8 cellular contexts compared by ENCODE assay signal in genomic region chr6:163427498-163428254, GRCh38. TPM values are rescaled to one million over a fixed set of nuclear protein-coding genes. Genes with fewer than 3 reads are reported as not detected.
DNase-seq lines count a peak whose midpoint lies in the region; ATAC-seq, FAIRE-seq and TF ChIP-seq lines count a peak whose summit lies in the region.

No MANE protein-coding gene starts in this region.

- no peak for FAIRE-seq in H54 (lab: Jason Lieb, UNC)

- POLR2A ChIA-PET in AG04449 (lab: Yijun Ruan, JAX): no interaction called here

- no peaks in the 10 kb centered on the region for H3K27me3 ChIP-seq in right cardiac atrium (ENCODE audit: control insufficient read depth, insufficient read depth)
- H3K27me3 ChIP-seq in upper lobe of right lung: no peaks in the 10 kb centered on the region

- H3K4me1 ChIP-seq in right cardiac atrium (ENCODE audit: control insufficient read depth, insufficient read depth, low read length) (peaks cover 12% of the 10 kb centered on the region), upper lobe of right lung (peaks cover 62% of the 10 kb centered on the region)

- TF ChIP-seq POLR2A in H54 (IDR thresholded peaks at IDR 0.05; ENCODE audit: low read depth, low read length): no peak

- DNase-seq in AG04449 (ENCODE audit: low read depth, low spot score) (peak; percentile 62), HCEC 1CT (peak; percentile 71), right cardiac atrium (peak in 1 of 3 donors; percentile 34), upper lobe of right lung (no peak), H54 (ENCODE audit: insufficient read length, low spot score) (no peak), NCI-H446 treated with DMSO at 0.1 percent for 48 hours (lab: John Stamatoyannopoulos, UW) (no peak)

- peak; percentile 51 to 63 for ATAC-seq in right cardiac atrium
- ATAC-seq in upper lobe of right lung: peak; percentile 79
- no peak for ATAC-seq in GM19467 (IDR thresholded peaks at IDR 0.05; ENCODE audit: unreplicated experiment)

- peak; percentile 5 for TF ChIP-seq CTCF in AG04449 (IDR thresholded peaks at IDR 0.05; ENCODE audit: insufficient read depth, low read length, missing control alignments)
- TF ChIP-seq CTCF in VCaP (conservative IDR thresholded peaks at IDR 0.05): peak; percentile 55
- peak; percentile 57 for TF ChIP-seq CTCF in upper lobe of right lung (IDR thresholded peaks at IDR 0.05)

- H3K4me3 ChIP-seq in AG04449 (ENCODE audit: low read depth, low read length) (no peak overlapping the region), right cardiac atrium (ENCODE audit: low read length) (no peak overlapping the region), upper lobe of right lung (no peak overlapping the region)

- no peaks in the 10 kb centered on the region for H3K36me3 ChIP-seq in upper lobe of right lung

- no peak overlapping the region for H3K27ac ChIP-seq in VCaP
- no peak overlapping the region for H3K27ac ChIP-seq in right cardiac atrium (ENCODE audit: low read length)
- no peak overlapping the region for H3K27ac ChIP-seq in upper lobe of right lung

- intact Hi-C loops in right cardiac atrium (cut with DNase I) (loop anchor here in 3 of 4 donors (5.0 to 10.0 kb wide), 4 partner anchors 115 to 677 kb away; no protein-coding TSS in a partner anchor), upper lobe of right lung (cut with DNase I) (loop anchor here (10.0 kb wide), 1 partner anchor 527 kb away; no protein-coding TSS in a partner anchor)

- CTCF ChIA-PET in AG04449 (lab: Yijun Ruan, JAX): interaction anchor here (0.8 to 3.4 kb wide), 14 partner anchors 10 to 1622 kb away, joined by 3 to 23 read pairs (median 3); no protein-coding TSS in a partner anchor

- H3K9me3 ChIP-seq in right cardiac atrium (ENCODE audit: control insufficient read depth, low read length) (no peaks in the 10 kb centered on the region), upper lobe of right lung (no peaks in the 10 kb centered on the region)

- WGBS in right cardiac atrium: 48% methylated on average over 6 of the region's 6 CpGs

RNA-seq across cellular contexts. Expression of gene QKI, which starts 13.2 kb away (rescaled TPM):
- total RNA-seq in right cardiac atrium: 100 to 1,000 TPM; 373 to 415 (median 375) TPM
- 100 TPM for polyA plus RNA-seq in right cardiac atrium
- total RNA-seq in upper lobe of right lung: 234 TPM

Comparison
In these comparisons a context has a peak if more than half of its experiments do, and no peak if none do; other contexts are left out.
1. DNase-seq: peak in AG04449 (single experiment) and HCEC 1CT (single experiment); none in upper lobe of right lung (single experiment), H54 (single experiment) and NCI-H446 treated with DMSO at 0.1 percent for 48 hours (single experiment).
2. CTCF ChIP-seq: peak in every context shown above with its lines; median percentile 57 in upper lobe of right lung; 55 in VCaP; 5 in AG04449.